ENCODE assay signal across 21 cellular contexts in genomic region chr16:85387171-85387507, GRCh38.
DNase-seq lines count a peak whose midpoint lies in the region; ATAC-seq and TF ChIP-seq lines count a peak whose summit lies in the region.
"Had no signal": no experiment of that assay in that cellular context is flagged by ENCODE, and none has a peak within 500 bp of the region (broad histone marks: within the 10 kb centered on the region; RNA-seq: fewer than 3 reads in every experiment).

No MANE protein-coding gene starts in this region.

- peaks cover 1% of the 10 kb centered on the region for H3K4me1 Mint-ChIP-seq in activated naive CD8-positive, alpha-beta T cell treated with anti-CD3 and anti-CD28 coated beads, Interleukin-2, amount 10 ng/mL, durations not matched to agents 7 days and 5 days
- no peaks in the 10 kb centered on the region for H3K4me1 Mint-ChIP-seq in activated naive CD8-positive, alpha-beta T cell treated with anti-CD3 and anti-CD28 coated beads, Interleukin-2, amount 50 U/mL, for 24 hours
- H3K4me1 Mint-ChIP-seq in chondrocyte (ENCODE audit: low read depth) (peaks cover 18% of the 10 kb centered on the region), mesothelial cell of epicardium (peaks cover 41% of the 10 kb centered on the region)
- H3K4me1 Mint-ChIP-seq: T-cell had no signal

- H3K27me3 Mint-ChIP-seq in activated naive CD8-positive, alpha-beta T cell treated with anti-CD3 and anti-CD28 coated beads, Interleukin-2, amount 10 ng/mL, durations not matched to agents 7 days and 5 days, result peaks cover 2% of the 10 kb centered on the region
- peaks cover 7% of the 10 kb centered on the region for H3K27me3 Mint-ChIP-seq in activated naive CD8-positive, alpha-beta T cell treated with anti-CD3 and anti-CD28 coated beads, Interleukin-2, amount 50 U/mL, for 24 hours
- H3K27me3 Mint-ChIP-seq in chondrocyte (ENCODE audit: low read depth) (peaks cover 1% of the 10 kb centered on the region), mesothelial cell of epicardium (ENCODE audit: low read depth) (no peaks in the 10 kb centered on the region)
- H3K27me3 Mint-ChIP-seq: brain had no signal

- ATAC-seq in activated naive CD8-positive, alpha-beta T cell treated with anti-CD3 and anti-CD28 coated beads, Interleukin-2, amount 10 ng/mL, durations not matched to agents 7 days and 5 days (ENCODE audit: low read depth), result no peak
- ATAC-seq in activated naive CD8-positive, alpha-beta T cell treated with anti-CD3 and anti-CD28 coated beads, Interleukin-2, amount 50 U/mL, for 24 hours, result no peak
- no peak for ATAC-seq in HG02981 (IDR thresholded peaks at IDR 0.05; ENCODE audit: unreplicated experiment)
- ATAC-seq in GM21390 (IDR thresholded peaks at IDR 0.05; ENCODE audit: unreplicated experiment), result no peak
- ATAC-seq: activated CD4-positive, CD25-positive, alpha-beta regulatory T cell treated with anti-CD3 and anti-CD28 coated beads, Interleukin-2, amount 50 U/mL, for 24 hours; activated CD8-positive, alpha-beta T cell treated with anti-CD3 and anti-CD28 coated beads, Interleukin-2, amount 10 ng/mL, durations not matched to agents 7 days and 5 days; T-cell had no signal

- no peak overlapping the region for H3K4me3 Mint-ChIP-seq in activated naive CD8-positive, alpha-beta T cell treated with anti-CD3 and anti-CD28 coated beads, Interleukin-2, amount 10 ng/mL, durations not matched to agents 7 days and 5 days
- H3K4me3 Mint-ChIP-seq in activated naive CD8-positive, alpha-beta T cell treated with anti-CD3 and anti-CD28 coated beads, Interleukin-2, amount 50 U/mL, for 24 hours, result no peak overlapping the region
- H3K4me3 Mint-ChIP-seq in chondrocyte (ENCODE audit: unreplicated experiment), result no peak overlapping the region
- H3K4me3 Mint-ChIP-seq in mesothelial cell of epicardium, result no peak overlapping the region
- H3K4me3 Mint-ChIP-seq: activated CD8-positive, alpha-beta T cell treated with anti-CD3 and anti-CD28 coated beads, Interleukin-2, amount 10 ng/mL, durations not matched to agents 7 days and 5 days; brain; neural progenitor cell; T-cell had no signal

- no peak overlapping the region for H3K27ac Mint-ChIP-seq in activated naive CD8-positive, alpha-beta T cell treated with anti-CD3 and anti-CD28 coated beads, Interleukin-2, amount 10 ng/mL, durations not matched to agents 7 days and 5 days
- no peak overlapping the region for H3K27ac Mint-ChIP-seq in activated naive CD8-positive, alpha-beta T cell treated with anti-CD3 and anti-CD28 coated beads, Interleukin-2, amount 50 U/mL, for 24 hours
- H3K27ac Mint-ChIP-seq in chondrocyte (ENCODE audit: unreplicated experiment) (no peak overlapping the region), mesothelial cell of epicardium (no peak overlapping the region)
- H3K27ac Mint-ChIP-seq: activated CD8-positive, alpha-beta T cell treated with anti-CD3 and anti-CD28 coated beads, Interleukin-2, amount 10 ng/mL, durations not matched to agents 7 days and 5 days; brain; neural progenitor cell; progenitor cell of endocrine pancreas; T-cell had no signal

- no peaks in the 10 kb centered on the region for H3K36me3 Mint-ChIP-seq in activated naive CD8-positive, alpha-beta T cell treated with anti-CD3 and anti-CD28 coated beads, Interleukin-2, amount 10 ng/mL, durations not matched to agents 7 days and 5 days
- H3K36me3 Mint-ChIP-seq in activated naive CD8-positive, alpha-beta T cell treated with anti-CD3 and anti-CD28 coated beads, Interleukin-2, amount 50 U/mL, for 24 hours (ENCODE audit: low read depth), result no peaks in the 10 kb centered on the region
- H3K36me3 Mint-ChIP-seq in chondrocyte (ENCODE audit: low read depth) (no peaks in the 10 kb centered on the region), mesothelial cell of epicardium (no peaks in the 10 kb centered on the region)
- H3K36me3 Mint-ChIP-seq: brain, neural progenitor cell, T-cell had no signal

- TF ChIP-seq CTCF in chondrocyte (IDR thresholded peaks at IDR 0.05) (no peak), mesothelial cell of epicardium (IDR thresholded peaks at IDR 0.05; ENCODE audit: unreplicated experiment) (no peak)

- peak; percentile 19 for DNase-seq in activated naive CD8-positive, alpha-beta T cell treated with anti-CD3 and anti-CD28 coated beads, Interleukin-2, amount 10 ng/mL, durations not matched to agents 7 days and 5 days
- no peak for DNase-seq in activated naive CD8-positive, alpha-beta T cell treated with anti-CD3 and anti-CD28 coated beads, Interleukin-2, amount 50 U/mL, for 24 hours
- DNase-seq in chondrocyte (ENCODE audit: low spot score) (peak; percentile 81), mesothelial cell of epicardium (ENCODE audit: low spot score in 2 of 2, unreplicated experiment in 2 of 2) (peak; percentile 10 to 31), ureter (ENCODE audit: low spot score) (peak; percentile 31), SIG-M5 (lab: John Stamatoyannopoulos, UW) (no peak)
- DNase-seq: activated CD8-positive, alpha-beta T cell treated with anti-CD3 and anti-CD28 coated beads, Interleukin-2, amount 10 ng/mL, durations not matched to agents 7 days and 5 days; activated gamma-delta T cell; effector CD4-positive, alpha-beta T cell; GDM1; MM.1S; NCI-H2029; NCI-H526 treated with DMSO at 0.1 percent for 48 hours; stimulated activated naive CD4-positive, alpha-beta T cell treated with Interleukin-2 at 50 U/mL for 16 hours; T-cell had no signal

- POLR2A ChIA-PET in activated naive CD8-positive, alpha-beta T cell treated with anti-CD3 and anti-CD28 coated beads, Interleukin-2, amount 10 ng/mL, durations not matched to agents 7 days and 5 days (lab: Charles Lee), result no interaction called here

- H3K9me3 Mint-ChIP-seq in activated naive CD8-positive, alpha-beta T cell treated with anti-CD3 and anti-CD28 coated beads, Interleukin-2, amount 10 ng/mL, durations not matched to agents 7 days and 5 days, result peaks cover 3% of the 10 kb centered on the region
- H3K9me3 Mint-ChIP-seq in activated naive CD8-positive, alpha-beta T cell treated with anti-CD3 and anti-CD28 coated beads, Interleukin-2, amount 50 U/mL, for 24 hours, result peaks cover 6% of the 10 kb centered on the region
- H3K9me3 Mint-ChIP-seq in chondrocyte (ENCODE audit: low read depth) (no peaks in the 10 kb centered on the region), mesothelial cell of epicardium (no peaks in the 10 kb centered on the region)
- H3K9me3 Mint-ChIP-seq: neural progenitor cell had no signal

Comparison
In these comparisons a context has a peak if more than half of its experiments do, and no peak if none do; other contexts are left out.
1. DNase-seq: peak in activated naive CD8-positive, alpha-beta T cell treated with anti-CD3 and anti-CD28 coated beads, Interleukin-2, amount 10 ng/mL, durations not matched to agents 7 days and 5 days (single experiment), chondrocyte (single experiment), mesothelial cell of epicardium (2 of 2) and ureter (single experiment); none in activated naive CD8-positive, alpha-beta T cell treated with anti-CD3 and anti-CD28 coated beads, Interleukin-2, amount 50 U/mL, for 24 hours (single experiment) and SIG-M5 (single experiment).